9 cellular contexts compared by ENCODE assay signal in genomic region chr9:137305788-137306545, GRCh38. TPM values are rescaled to one million over a fixed set of nuclear protein-coding genes. Genes with fewer than 3 reads are reported as not detected.
DNase-seq lines count a peak whose midpoint lies in the region; ATAC-seq and TF ChIP-seq lines count a peak whose summit lies in the region.
"Had no signal": no experiment of that assay in that cellular context is flagged by ENCODE, and none has a peak within 500 bp of the region (broad histone marks: within the 10 kb centered on the region; RNA-seq: fewer than 3 reads in every experiment).

No MANE protein-coding gene starts in this region.

- H3K4me3 ChIP-seq in BLaER1 (peak overlapping the region; percentile 34), neural progenitor cell (no peak overlapping the region)
- H3K4me3 ChIP-seq: GM23338 had no signal

- peaks cover 8% of the 10 kb centered on the region for H3K27me3 ChIP-seq in BLaER1
- peaks cover 16% of the 10 kb centered on the region for H3K27me3 ChIP-seq in neural progenitor cell

- H3K9me3 ChIP-seq in BLaER1 (no peaks in the 10 kb centered on the region), neural progenitor cell (ENCODE audit: low read depth) (no peaks in the 10 kb centered on the region)

- H3K9ac ChIP-seq in BLaER1 (peak overlapping the region; percentile 69), neural progenitor cell (no peak overlapping the region)

- TF ChIP-seq CTCF in endothelial cell (IDR thresholded peaks at IDR 0.05; ENCODE audit: unreplicated experiment) (no peak), neural progenitor cell (IDR thresholded peaks at IDR 0.05) (no peak), type B pancreatic cell (conservative IDR thresholded peaks at IDR 0.05) (no peak)

- H3K36me3 Mint-ChIP-seq in endothelial cell (ENCODE audit: low read depth, unreplicated experiment) (no peaks in the 10 kb centered on the region), neural progenitor cell (no peaks in the 10 kb centered on the region), type B pancreatic cell (no peaks in the 10 kb centered on the region)

- peaks cover 30% of the 10 kb centered on the region for H3F3A ChIP-seq in neural progenitor cell (ENCODE audit: low read depth)

- H4K20me1 ChIP-seq in BLaER1 (peaks cover 9% of the 10 kb centered on the region), neural progenitor cell (ENCODE audit: low read depth) (peaks cover 13% of the 10 kb centered on the region)

- H3K4me1 ChIP-seq in BLaER1 = peaks cover 80% of the 10 kb centered on the region
- peaks cover 51% of the 10 kb centered on the region for H3K4me1 ChIP-seq in neural progenitor cell

- no peak overlapping the region for H2AFZ ChIP-seq in neural progenitor cell (replicated peaks)

- peak; percentile 78 for DNase-seq in endothelial cell (ENCODE audit: low spot score)
- peak; percentile 15 for DNase-seq in neural progenitor cell (ENCODE audit: low spot score)
- no peak for DNase-seq in type B pancreatic cell (ENCODE audit: extremely low spot score, unreplicated experiment)
- no peak for DNase-seq in SKM-1 (lab: John Stamatoyannopoulos, UW; ENCODE audit: unreplicated experiment)
- DNase-seq in stimulated activated naive CD4-positive, alpha-beta T cell (lab: John Stamatoyannopoulos, UW) = no peak

- ATAC-seq in HG03045 (IDR thresholded peaks at IDR 0.05; ENCODE audit: unreplicated experiment) = no peak

- H3K27me3 Mint-ChIP-seq in endothelial cell (ENCODE audit: unreplicated experiment) (peaks cover 7% of the 10 kb centered on the region), neural progenitor cell (ENCODE audit: insufficient read depth, low read depth) (peaks cover 2% of the 10 kb centered on the region), type B pancreatic cell (no peaks in the 10 kb centered on the region)

- H3K27ac Mint-ChIP-seq in endothelial cell (ENCODE audit: unreplicated experiment) = peak overlapping the region; percentile 86
- no peak overlapping the region for H3K27ac Mint-ChIP-seq in neural progenitor cell
- no peak overlapping the region for H3K27ac Mint-ChIP-seq in type B pancreatic cell
- H3K27ac Mint-ChIP-seq: GM23338 had no signal

- H3K9me3 Mint-ChIP-seq in endothelial cell (ENCODE audit: unreplicated experiment) = no peaks in the 10 kb centered on the region
- H3K9me3 Mint-ChIP-seq in neural progenitor cell = no peaks in the 10 kb centered on the region
- H3K9me3 Mint-ChIP-seq in type B pancreatic cell = no peaks in the 10 kb centered on the region
- H3K9me3 Mint-ChIP-seq: GM23338 had no signal

- H3K4me1 Mint-ChIP-seq in endothelial cell (ENCODE audit: unreplicated experiment) (peaks cover 19% of the 10 kb centered on the region), neural progenitor cell (peaks cover 37% of the 10 kb centered on the region), type B pancreatic cell (ENCODE audit: unreplicated experiment) (no peaks in the 10 kb centered on the region)

- peaks cover 4% of the 10 kb centered on the region for H3K79me2 ChIP-seq in neural progenitor cell (ENCODE audit: low read depth)

- peak overlapping the region; percentile 99 for H3K4me2 ChIP-seq in BLaER1
- H3K4me2 ChIP-seq in neural progenitor cell = no peak overlapping the region

- H3K27ac ChIP-seq in BLaER1 (peak overlapping the region; percentile 82), neural progenitor cell (no peak overlapping the region)

- H3K4me3 Mint-ChIP-seq in endothelial cell (ENCODE audit: unreplicated experiment) (peak overlapping the region; percentile 73), neural progenitor cell (no peak overlapping the region), type B pancreatic cell (no peak overlapping the region)
- H3K4me3 Mint-ChIP-seq: GM23338 had no signal

- H3K36me3 ChIP-seq in BLaER1 = no peaks in the 10 kb centered on the region
- no peaks in the 10 kb centered on the region for H3K36me3 ChIP-seq in neural progenitor cell

TF ChIP-seq in PFSK-1, 5 proteins besides CTCF, POLR2A, EP300 and RAD21:
- TF ChIP-seq FOXP2 (optimal IDR thresholded peaks at IDR 0.05; ENCODE audit: borderline replicate concordance, extremely low read depth, extremely low read length, insufficient read depth) = no peak
- TF ChIP-seq TAF1 (IDR thresholded peaks at IDR 0.05; ENCODE audit: borderline replicate concordance, insufficient read depth, low read length) = peak; percentile 56; the same call in 1 of the 2 replicates
- peak; percentile 81 for TF ChIP-seq POLR2AphosphoS5 (IDR thresholded peaks at IDR 0.05; ENCODE audit: low read depth, low read length)

RNA-seq across cellular contexts. Expression of gene NRARP, which starts 3.9 kb away (rescaled TPM):
- 94.4 TPM for polyA plus RNA-seq in PFSK-1 (2012; ENCODE audit: insufficient read length, low read depth)
- total RNA-seq in endothelial cell (ENCODE audit: unreplicated experiment) = 170 TPM
- total RNA-seq in neural progenitor cell (ENCODE audit: low replicate concordance) = 20.7 and 25.2 TPM in 2 replicates
- 17.9 and 21.7 TPM in 2 replicates for total RNA-seq in type B pancreatic cell (ENCODE audit: low replicate concordance)

RNA-seq across cellular contexts. Expression of gene TOR4A, which starts 28.4 kb away (rescaled TPM):
- 2.2 TPM for polyA plus RNA-seq in PFSK-1 (2012; ENCODE audit: insufficient read length, low read depth)
- total RNA-seq in endothelial cell (ENCODE audit: unreplicated experiment) (37.7 TPM), neural progenitor cell (ENCODE audit: low replicate concordance) (0.39 and 2.8 TPM in 2 replicates), type B pancreatic cell (ENCODE audit: low replicate concordance) (2.7 and 4.5 TPM in 2 replicates)

RNA-seq across cellular contexts. Expression of gene NELFB, which starts 50.8 kb away (rescaled TPM):
- polyA plus RNA-seq in PFSK-1 (2012; ENCODE audit: insufficient read length, low read depth) = 104 TPM
- total RNA-seq in endothelial cell (ENCODE audit: unreplicated experiment) (65.6 TPM), neural progenitor cell (ENCODE audit: low replicate concordance) (35.2 and 76.1 TPM in 2 replicates), type B pancreatic cell (ENCODE audit: low replicate concordance) (52.4 and 61.9 TPM in 2 replicates)

RNA-seq across cellular contexts. Expression of gene STPG3, which starts 54.9 kb away (rescaled TPM):
- polyA plus RNA-seq in PFSK-1 (2012; ENCODE audit: insufficient read length, low read depth) = 0.24 TPM
- total RNA-seq in endothelial cell (ENCODE audit: unreplicated experiment) = not detected
- total RNA-seq in neural progenitor cell (ENCODE audit: low replicate concordance) = not detected in 2 replicates
- total RNA-seq in type B pancreatic cell (ENCODE audit: low replicate concordance) = 0.31 TPM in 1 of 2 replicates, not detected in the other
- total RNA-seq: GM23338 had no signal
- polyA plus RNA-seq: GM23338 had no signal

Comparison
In these comparisons a context has a peak if more than half of its experiments do, and no peak if none do; other contexts are left out.
1. DNase-seq: peak in endothelial cell (single experiment) and neural progenitor cell (single experiment); none in type B pancreatic cell (single experiment), SKM-1 (single experiment) and stimulated activated naive CD4-positive, alpha-beta T cell (0 of 6).